In the genomic region with DNA sequence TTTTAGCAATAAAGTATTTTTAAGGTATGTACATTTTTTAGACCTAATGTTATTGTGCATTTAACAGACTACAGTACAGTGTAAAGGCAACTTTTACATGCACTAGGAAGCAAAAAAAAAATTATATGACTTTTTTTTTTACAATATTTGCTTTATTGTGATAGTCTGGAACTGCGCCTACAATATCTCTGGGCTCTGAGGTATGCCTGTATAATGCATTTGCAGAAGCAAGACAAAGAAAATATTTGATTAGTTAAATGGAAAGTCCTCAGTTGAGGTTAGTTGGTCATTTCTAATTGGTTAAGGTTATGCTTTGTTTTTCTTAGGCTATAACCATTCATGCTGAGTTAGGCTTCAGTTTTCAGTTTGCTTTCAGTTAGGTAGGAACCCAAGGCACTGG, we compare ENCODE assay signal across 17 cellular contexts.
"Had no signal": no experiment of that assay in that cellular context is flagged by ENCODE, and none has a peak within 500 bp of the region (broad histone marks: within the 10 kb centered on the region; RNA-seq: fewer than 3 reads in every experiment).

No MANE protein-coding gene starts in this region.

- DNase-seq: dermis blood vessel endothelial cell; dorsolateral prefrontal cortex; effector CD4-positive, alpha-beta T cell; effector memory CD4-positive, alpha-beta T cell; foreskin keratinocyte; heart left ventricle; hypothalamus; immature natural killer cell; islet precursor cell; kidney; kidney glomerular epithelial cell; left lung; left ventricle myocardium superior; lower lobe of right lung; mesenchymal stem cell; naive thymus-derived CD4-positive, alpha-beta T cell had no signal

- ATAC-seq: foreskin keratinocyte; gastroesophageal sphincter; heart left ventricle; left lung; left ventricle myocardium superior; lower lobe of right lung; naive thymus-derived CD4-positive, alpha-beta T cell had no signal
